In the genomic region with DNA sequence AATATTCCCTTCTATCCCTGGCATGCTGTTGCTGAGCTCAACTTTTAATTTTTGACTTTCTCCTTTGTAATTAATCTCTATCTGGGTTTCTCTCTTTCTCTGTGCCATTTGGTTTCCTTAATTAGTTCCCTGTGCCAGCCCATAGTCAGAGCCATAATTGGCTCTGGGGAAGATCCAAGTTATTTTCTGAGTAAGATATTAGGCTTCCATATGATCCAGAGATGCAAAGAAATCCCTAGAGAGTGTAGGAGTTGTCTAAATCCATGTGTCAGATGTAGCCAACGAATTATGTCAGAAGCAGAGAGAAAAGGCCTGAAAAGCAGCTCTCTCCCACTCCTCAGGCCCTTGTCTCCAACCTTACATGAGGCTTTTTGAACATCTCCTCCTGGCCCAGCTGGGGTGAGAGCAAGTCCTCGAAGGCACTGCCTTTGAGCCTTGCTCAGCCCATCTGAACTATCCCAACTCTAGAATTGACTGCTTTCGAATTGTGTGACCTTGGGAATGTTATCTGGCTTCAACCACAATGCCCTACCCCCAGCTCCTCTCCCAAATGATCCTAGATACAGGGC, we compare ENCODE assay signal across 18 cellular contexts. TPM values are rescaled to one million over a fixed set of nuclear protein-coding genes. Genes with fewer than 3 reads are reported as not detected.
DNase-seq lines count a peak whose midpoint lies in the region; TF ChIP-seq lines count a peak whose summit lies in the region.
"Had no signal": no experiment of that assay in that cellular context is flagged by ENCODE, and none has a peak within 500 bp of the region (broad histone marks: within the 10 kb centered on the region; RNA-seq: fewer than 3 reads in every experiment).

No MANE protein-coding gene starts in this region.

- no peak for TF ChIP-seq CTCF in dorsolateral prefrontal cortex (IDR thresholded peaks at IDR 0.05 in 54 of 56, conservative IDR thresholded peaks at IDR 0.05 in 2 of 56; ENCODE audit: low read depth in 1 of 56, partially characterized antibody in 56 of 56)

- H3K4me3 ChIP-seq in dorsolateral prefrontal cortex: no peak overlapping the region
- H3K4me3 ChIP-seq: GM23338 had no signal

- DNase-seq in NCI-H446 (lab: John Stamatoyannopoulos, UW) (peak; percentile 35 to 70), dorsolateral prefrontal cortex (no peak), substantia nigra (lab: John Stamatoyannopoulos, UW) (no peak), UCSD-AML1 (lab: John Stamatoyannopoulos, UW; ENCODE audit: unreplicated experiment) (no peak), posterior cingulate gyrus (no peak), NCI-H2107 (lab: John Stamatoyannopoulos, UW) (no peak)
- DNase-seq: AML-193; Caco-2; CD4-positive, alpha-beta T cell; DMS79; GF-D8; HCEC 1CT; IMR-90 had no signal

- intact Hi-C loops in dorsolateral prefrontal cortex (cut with DNase I) (no loop called here), posterior cingulate gyrus (cut with DNase I) (no loop called here)

- H3K27ac ChIP-seq in dorsolateral prefrontal cortex (peak overlapping the region in 56 of 59 donors; percentile 16 to 89 (median 61)), substantia nigra (ENCODE audit: low read depth, low read length, poor library complexity, severe bottlenecking) (peak overlapping the region; percentile 10)
- H3K27ac ChIP-seq: C4-2B, HL-60 had no signal

- H3K27me3 ChIP-seq in dorsolateral prefrontal cortex: no peaks in the 10 kb centered on the region

RNA-seq across cellular contexts. Expression of a gene that starts 46.4 kb away (rescaled TPM):
- total RNA-seq in dorsolateral prefrontal cortex: 1,000 to 10,000 TPM in 11 of 120 experiments, 100 to 1,000 TPM in 101, 10 to 100 TPM in 8; 40.9 to 1,548 (median 379) TPM
- total RNA-seq: CD4-positive, alpha-beta T cell; Daoy; GM23338; HT1080; IMR-90 had no signal

Comparison
In these comparisons a context has a peak if more than half of its experiments do, and no peak if none do; other contexts are left out.
1. DNase-seq: peak in NCI-H446 (2 of 2); none in dorsolateral prefrontal cortex (0 of 10), substantia nigra (0 of 49), UCSD-AML1 (single experiment), posterior cingulate gyrus (0 of 10) and NCI-H2107 (single experiment).